19 cellular contexts compared by ENCODE assay signal in the genomic region with DNA sequence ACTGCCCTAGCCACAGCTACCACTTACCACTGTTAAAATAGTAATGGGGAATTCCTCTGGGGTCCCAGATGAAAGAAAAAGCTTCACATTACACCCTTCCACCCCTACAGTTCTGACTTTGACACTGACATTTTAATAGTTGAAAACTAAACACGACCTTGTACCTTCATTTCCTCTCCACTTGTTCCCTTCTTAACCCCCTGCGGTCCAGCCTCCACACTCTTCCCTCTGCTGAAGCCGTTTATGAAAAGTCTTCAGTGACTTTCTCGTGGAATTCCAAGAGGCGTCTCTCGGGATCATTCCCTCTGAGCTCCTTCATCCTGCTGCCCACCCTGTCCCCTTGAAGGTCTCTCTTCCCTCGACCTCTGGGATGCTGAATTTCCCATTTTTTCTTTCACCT. TPM values are rescaled to one million over a fixed set of nuclear protein-coding genes. Genes with fewer than 3 reads are reported as not detected.
DNase-seq lines count a peak whose midpoint lies in the region; ATAC-seq and TF ChIP-seq lines count a peak whose summit lies in the region.
"Had no signal": no experiment of that assay in that cellular context is flagged by ENCODE, and none has a peak within 500 bp of the region (broad histone marks: within the 10 kb centered on the region; RNA-seq: fewer than 3 reads in every experiment).

No MANE protein-coding gene starts in this region.

- no peaks in the 10 kb centered on the region for H3K4me1 ChIP-seq in H9 (ENCODE audit: insufficient read depth, low read length)

- H2BK15ac ChIP-seq in H9 (ENCODE audit: low read depth, low read length) = no peak overlapping the region

- H3T11ph ChIP-seq in H9 (ENCODE audit: low read length) = no peak overlapping the region

- no peak overlapping the region for H4K91ac ChIP-seq in H9 (ENCODE audit: insufficient read length, low read depth, low read length)

- H3K27ac Mint-ChIP-seq in activated naive CD4-positive, alpha-beta T cell treated with anti-CD3 and anti-CD28 coated beads for 36 hours = peak overlapping the region; percentile 3
- H3K27ac Mint-ChIP-seq in activated naive CD4-positive, alpha-beta T cell treated with anti-CD3 and anti-CD28 coated beads, Interleukin-2, amount 50 U/mL, for 72 hours = no peak overlapping the region
- peak overlapping the region in 2 of 3 experiments; percentile 35 to 50; a peak in 3 of 7 replicates for H3K27ac Mint-ChIP-seq in H9
- H3K27ac Mint-ChIP-seq in chondrocyte (ENCODE audit: unreplicated experiment) = peak overlapping the region; percentile 13
- H3K27ac Mint-ChIP-seq: CD4-positive, alpha-beta T cell; HFFc6; IgD-negative memory B cell had no signal

- no peak overlapping the region for H2BK5ac ChIP-seq in H9 (ENCODE audit: insufficient read length, low read length)

- no peak overlapping the region for H2AFZ ChIP-seq in H9 (ENCODE audit: low read length)
- H2AFZ ChIP-seq: GM23248 had no signal

- no peaks in the 10 kb centered on the region for H3K23me2 ChIP-seq in H9 (ENCODE audit: insufficient read length, low read depth, low read length, poor library complexity, severe bottlenecking)

- WGBS in H9 (ENCODE audit: extremely low coverage, insufficient read length, low lambda C conversion rate) = no CpG with 5 or more reads among the region's 7 CpGs

- H3K14ac ChIP-seq in H9 (ENCODE audit: insufficient read depth, low read length) = no peak overlapping the region

- no peaks in the 10 kb centered on the region for H3K27me3 ChIP-seq in H9 (ENCODE audit: insufficient read depth, low read length)

- no peak overlapping the region for H4K5ac ChIP-seq in H9 (ENCODE audit: insufficient read length, low read depth, low read length)

- TF ChIP-seq CTCF in H9 (conservative IDR thresholded peaks at IDR 0.05) (no peak), chondrocyte (IDR thresholded peaks at IDR 0.05) (no peak)

- no peak overlapping the region for H3K56ac ChIP-seq in H9 (ENCODE audit: insufficient read length, low read depth, low read length)

- H2BK120ac ChIP-seq in H9 (ENCODE audit: low read depth, low read length, poor library complexity, severe bottlenecking) = no peak overlapping the region

- H4K20me1 ChIP-seq in H9 (ENCODE audit: control insufficient read depth, insufficient read depth, insufficient read length) = no peaks in the 10 kb centered on the region

- H3K79me1 ChIP-seq in H9 (ENCODE audit: insufficient read depth, low read depth, low read length, poor library complexity, severe bottlenecking) = no peaks in the 10 kb centered on the region

- H3K4me3 Mint-ChIP-seq in activated naive CD4-positive, alpha-beta T cell treated with anti-CD3 and anti-CD28 coated beads for 36 hours = no peak overlapping the region
- H3K4me3 Mint-ChIP-seq in H9 (no peak overlapping the region), chondrocyte (ENCODE audit: unreplicated experiment) (no peak overlapping the region)
- H3K4me3 Mint-ChIP-seq: CD4-positive, alpha-beta T cell; HFFc6; IgD-negative memory B cell had no signal

- H3K4me1 Mint-ChIP-seq in activated naive CD4-positive, alpha-beta T cell treated with anti-CD3 and anti-CD28 coated beads for 36 hours (ENCODE audit: low read depth) = no peaks in the 10 kb centered on the region
- H3K4me1 Mint-ChIP-seq in H9 = peaks cover 3 to 6% of the 10 kb centered on the region in 2 experiments; a peak in 3 of 4 replicates
- H3K4me1 Mint-ChIP-seq in chondrocyte (ENCODE audit: low read depth) = peaks cover 32% of the 10 kb centered on the region

- DNase-seq in activated naive CD4-positive, alpha-beta T cell treated with anti-CD3 and anti-CD28 coated beads for 36 hours = no peak
- DNase-seq in activated naive CD4-positive, alpha-beta T cell treated with anti-CD3 and anti-CD28 coated beads, Interleukin-2, amount 50 U/mL, for 72 hours (ENCODE audit: low spot score in 2 of 2) = no peak
- DNase-seq in H9 = no peak
- no peak for DNase-seq in chondrocyte (ENCODE audit: low spot score)
- DNase-seq in Right ventricle myocardium superior = no peak
- no peak for DNase-seq in activated effector memory CD4-positive, alpha-beta T cell treated with Interleukin-2 at 50 U/mL for 16 hours
- no peak for DNase-seq in posterior vena cava (ENCODE audit: low spot score)
- DNase-seq: AML-193; CD4-positive, alpha-beta T cell; DMS153; DMS79; GDM1; GM23248; HFFc6 had no signal

- CTCF ChIA-PET in activated naive CD4-positive, alpha-beta T cell treated with anti-CD3 and anti-CD28 coated beads for 36 hours (lab: Charles Lee) = no interaction called here

- no peak overlapping the region for H3K18ac ChIP-seq in H9 (ENCODE audit: insufficient read length, low read depth, low read length)

- H3K27me3 Mint-ChIP-seq in activated naive CD4-positive, alpha-beta T cell treated with anti-CD3 and anti-CD28 coated beads for 36 hours (ENCODE audit: low read depth) = no peaks in the 10 kb centered on the region
- no peaks in the 10 kb centered on the region for H3K27me3 Mint-ChIP-seq in H9 (ENCODE audit: low read depth)
- no peaks in the 10 kb centered on the region for H3K27me3 Mint-ChIP-seq in chondrocyte (ENCODE audit: low read depth)
- H3K27me3 Mint-ChIP-seq: CD4-positive, alpha-beta T cell; IgD-negative memory B cell had no signal

- no peaks in the 10 kb centered on the region for H3K79me2 ChIP-seq in H9 (ENCODE audit: insufficient read depth, low read length)

- no peak overlapping the region for H2BK20ac ChIP-seq in H9 (ENCODE audit: low read depth, low read length, poor library complexity, severe bottlenecking)

- no peak overlapping the region for H3K27ac ChIP-seq in H9 (ENCODE audit: insufficient read length, low read depth, low read length)
- H3K27ac ChIP-seq: 22Rv1, A549, C4-2B, GM23248 had no signal

- H3K4me2 ChIP-seq in H9 (ENCODE audit: insufficient read depth, insufficient read length, low read length) = no peak overlapping the region
- H3K4me2 ChIP-seq: A549 had no signal

- H4K8ac ChIP-seq in H9 (replicated peaks; ENCODE audit: insufficient read length, low read depth, low read length) = no peak overlapping the region

- no peaks in the 10 kb centered on the region for H3K9me3 ChIP-seq in H9 (ENCODE audit: control insufficient read depth, low read depth, low read length)
- H3K9me3 ChIP-seq: A549 had no signal

- H3K36me3 Mint-ChIP-seq in activated naive CD4-positive, alpha-beta T cell treated with anti-CD3 and anti-CD28 coated beads for 36 hours (ENCODE audit: low read depth) = peaks cover 7% of the 10 kb centered on the region
- H3K36me3 Mint-ChIP-seq in activated naive CD4-positive, alpha-beta T cell treated with anti-CD3 and anti-CD28 coated beads, Interleukin-2, amount 50 U/mL, for 72 hours = no peaks in the 10 kb centered on the region
- H3K36me3 Mint-ChIP-seq in H9 (ENCODE audit: insufficient read depth in 1 of 3, low read depth in 3 of 3) (0 out of 7 replicates have a peak, but pooled peaks cover 0 to 2% (median 0%) of the 10 kb centered on the region in 3 experiments), chondrocyte (ENCODE audit: low read depth) (peaks cover 1% of the 10 kb centered on the region)

- H3K4ac ChIP-seq in H9 (ENCODE audit: low read depth, low read length) = no peak overlapping the region

- H3K23ac ChIP-seq in H9 (ENCODE audit: insufficient read length, low read depth, low read length) = no peak overlapping the region

- no peak overlapping the region for H2AK5ac ChIP-seq in H9 (ENCODE audit: insufficient read length, low read length)

- H2BK12ac ChIP-seq in H9 (ENCODE audit: insufficient read length, low read depth, low read length) = no peak overlapping the region

- ATAC-seq in activated naive CD4-positive, alpha-beta T cell treated with anti-CD3 and anti-CD28 coated beads, Interleukin-2, amount 50 U/mL, for 72 hours = no peak
- ATAC-seq in Right ventricle myocardium superior (ENCODE audit: poor library complexity) = no peak
- ATAC-seq: A549, HCT116 had no signal

- no peak overlapping the region for H3K9ac ChIP-seq in H9 (ENCODE audit: extremely low read depth, insufficient read length, low read length)
- H3K9ac ChIP-seq: GM23248 had no signal

- no peaks in the 10 kb centered on the region for H3K9me3 Mint-ChIP-seq in activated naive CD4-positive, alpha-beta T cell treated with anti-CD3 and anti-CD28 coated beads for 36 hours
- no peaks in the 10 kb centered on the region for H3K9me3 Mint-ChIP-seq in activated naive CD4-positive, alpha-beta T cell treated with anti-CD3 and anti-CD28 coated beads, Interleukin-2, amount 50 U/mL, for 72 hours
- no peaks in the 10 kb centered on the region for H3K9me3 Mint-ChIP-seq in H9
- H3K9me3 Mint-ChIP-seq in chondrocyte (ENCODE audit: low read depth) = no peaks in the 10 kb centered on the region
- H3K9me3 Mint-ChIP-seq: CD4-positive, alpha-beta T cell; HFFc6; IgD-negative memory B cell had no signal

- intact Hi-C loops in activated naive CD4-positive, alpha-beta T cell treated with anti-CD3 and anti-CD28 coated beads for 36 hours (cut with micrococcal nuclease) = no loop called here
- intact Hi-C loops in Right ventricle myocardium superior (cut with DNase I) = no loop called here
- intact Hi-C loops in posterior vena cava (cut with DNase I) = no loop called here

RNA-seq across cellular contexts. Expression of a gene that starts 36.6 kb away (rescaled TPM):
- 1 to 10 TPM; 1.6 to 3.0 TPM for total RNA-seq in activated naive CD4-positive, alpha-beta T cell treated with anti-CD3 and anti-CD28 coated beads for 36 hours
- 10 to 100 TPM in 1 of 2 donors, 1 to 10 TPM in 1; 2.5 to 12.5 TPM for total RNA-seq in activated naive CD4-positive, alpha-beta T cell treated with anti-CD3 and anti-CD28 coated beads, Interleukin-2, amount 50 U/mL, for 72 hours
- total RNA-seq in H9 (2021) = 5.0 and 6.3 TPM in 2 replicates
- total RNA-seq in chondrocyte = 10.7 to 13.8 TPM (median 11.8 TPM) in 3 replicates
- 8.4 TPM for total RNA-seq in Right ventricle myocardium superior
- total RNA-seq in posterior vena cava = 10 to 100 TPM in 1 of 2 donors, 1 to 10 TPM in 1; 7.8 to 11.2 TPM

Comparison
In these comparisons a context has a peak if more than half of its experiments do, and no peak if none do; other contexts are left out.
1. H3K27ac Mint-ChIP-seq: peak in activated naive CD4-positive, alpha-beta T cell treated with anti-CD3 and anti-CD28 coated beads for 36 hours (single experiment), H9 (2 of 3) and chondrocyte (single experiment); none in activated naive CD4-positive, alpha-beta T cell treated with anti-CD3 and anti-CD28 coated beads, Interleukin-2, amount 50 U/mL, for 72 hours (0 of 2).